Comparison of ENCODE assay signal across 10 cellular contexts in the genomic region with DNA sequence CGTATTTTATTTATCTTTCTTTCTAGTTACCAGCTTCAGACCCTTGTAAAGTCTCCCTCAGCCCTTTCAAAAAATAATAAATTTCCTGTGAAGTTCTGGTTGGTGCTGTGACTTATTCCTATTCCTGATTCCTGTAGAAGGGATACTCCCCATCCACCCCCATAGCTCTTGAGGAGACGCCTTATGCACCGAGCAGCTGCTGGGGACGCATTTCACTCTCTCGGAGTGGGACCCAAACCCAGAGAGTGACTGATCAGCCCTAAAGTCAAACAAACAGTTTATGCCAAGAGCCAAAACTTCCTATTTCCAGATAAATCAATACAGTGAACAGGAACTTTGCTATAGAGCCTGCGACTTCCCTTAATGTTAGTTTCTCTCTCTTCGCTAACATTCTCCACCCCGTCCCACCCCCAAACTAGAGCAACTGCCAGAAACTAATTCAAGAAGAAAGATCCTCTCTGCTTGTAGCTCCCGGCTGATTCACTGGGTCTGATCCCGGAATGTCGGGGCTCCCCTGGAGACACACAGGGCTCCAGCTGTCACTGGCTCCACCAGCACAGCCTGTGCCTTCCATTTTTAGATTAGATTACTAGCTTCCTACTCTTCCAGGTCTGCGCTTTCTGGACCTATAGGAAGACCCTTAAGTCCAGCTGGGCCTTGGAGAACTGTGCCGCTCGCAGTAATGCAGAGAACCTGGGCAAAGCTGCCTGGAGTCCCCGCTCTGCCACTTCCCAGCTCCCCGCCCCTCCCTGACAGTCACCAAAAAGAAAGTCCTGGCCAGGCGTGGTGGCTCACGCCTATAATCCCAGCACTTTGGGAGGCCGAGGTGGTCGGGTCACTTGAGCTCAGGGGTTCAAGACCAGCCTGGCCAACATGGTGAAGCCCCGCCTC. TPM values are rescaled to one million over a fixed set of nuclear protein-coding genes. Genes with fewer than 3 reads are reported as not detected.
DNase-seq lines count a peak whose midpoint lies in the region; ATAC-seq, FAIRE-seq and TF ChIP-seq lines count a peak whose summit lies in the region.
"Had no signal": no experiment of that assay in that cellular context is flagged by ENCODE, and none has a peak within 500 bp of the region (broad histone marks: within the 10 kb centered on the region; RNA-seq: fewer than 3 reads in every experiment).

No MANE protein-coding gene starts in this region.

- H3K4me1 Mint-ChIP-seq in H9 = peaks cover 62 to 63% of the 10 kb centered on the region in 2 experiments

- H2BK20ac ChIP-seq in H9 (ENCODE audit: low read depth, low read length, poor library complexity, severe bottlenecking) = no peak overlapping the region

- H2BK120ac ChIP-seq in H9 (ENCODE audit: low read depth, low read length, poor library complexity, severe bottlenecking) = no peak overlapping the region

- H3K4me3 Mint-ChIP-seq in H9 = no peak overlapping the region

- H3T11ph ChIP-seq in H9 (ENCODE audit: low read length) = no peak overlapping the region

- no peaks in the 10 kb centered on the region for H3K27me3 ChIP-seq in H9 (ENCODE audit: insufficient read depth, low read length)

- H3K4me3 ChIP-seq in kidney (ENCODE audit: low read length in 2 of 2) (no peak overlapping the region), skin epidermis (peak overlapping the region in 1 of 7 experiments; percentile 23)

- no peak overlapping the region for H4K5ac ChIP-seq in H9 (ENCODE audit: insufficient read length, low read depth, low read length)

- H3K27me3 Mint-ChIP-seq in H9 (ENCODE audit: low read depth) = no peaks in the 10 kb centered on the region; the same call in 1 of the 2 replicates

- no peak for ATAC-seq in HG03196 (IDR thresholded peaks at IDR 0.05; ENCODE audit: unreplicated experiment)

- no peak overlapping the region for H3K18ac ChIP-seq in H9 (ENCODE audit: insufficient read length, low read depth, low read length)

- H3K9ac ChIP-seq in H9 (ENCODE audit: extremely low read depth, insufficient read length, low read length) = no peak overlapping the region
- no peak overlapping the region for H3K9ac ChIP-seq in kidney (ENCODE audit: low read length in 2 of 2)

- intact Hi-C loops in kidney (cut with DNase I) = no loop called here

- H3K56ac ChIP-seq in H9 (ENCODE audit: insufficient read length, low read depth, low read length) = no peak overlapping the region

- H3K4me2 ChIP-seq in H9 (ENCODE audit: insufficient read depth, insufficient read length, low read length) = no peak overlapping the region

- no CpG with 5 or more reads among the region's 21 CpGs for WGBS in H9 (ENCODE audit: extremely low coverage, insufficient read length, low lambda C conversion rate)

- H3K23me2 ChIP-seq in H9 (ENCODE audit: insufficient read length, low read depth, low read length, poor library complexity, severe bottlenecking) = peaks cover 4% of the 10 kb centered on the region

- H3K36me3 ChIP-seq in kidney (ENCODE audit: control insufficient read depth in 1 of 2, insufficient read depth in 2 of 2, low read length in 2 of 2) = peaks cover 19 to 33% of the 10 kb centered on the region in 2 donors

- H3K79me1 ChIP-seq in H9 (ENCODE audit: insufficient read depth, low read depth, low read length, poor library complexity, severe bottlenecking) = no peaks in the 10 kb centered on the region

- H3K27ac Mint-ChIP-seq in H9 = peak overlapping the region in 2 of 3 experiments; percentile 51 to 91; a peak in 6 of 7 replicates

- no peak overlapping the region for H4K91ac ChIP-seq in H9 (ENCODE audit: insufficient read length, low read depth, low read length)

- no peaks in the 10 kb centered on the region for H3K9me3 ChIP-seq in H9 (ENCODE audit: control insufficient read depth, low read depth, low read length)
- no peaks in the 10 kb centered on the region for H3K9me3 ChIP-seq in kidney (ENCODE audit: control insufficient read depth in 1 of 2, low read length in 2 of 2)

- H3K4me1 ChIP-seq in H9 (ENCODE audit: insufficient read depth, low read length) (peaks cover 5% of the 10 kb centered on the region; the same call in 1 of the 2 replicates), kidney (ENCODE audit: control insufficient read depth in 1 of 2, insufficient read depth in 1 of 2, low read depth in 1 of 2, low read length in 2 of 2) (peaks cover 10 to 11% of the 10 kb centered on the region in 2 donors)

- H2BK15ac ChIP-seq in H9 (ENCODE audit: low read depth, low read length) = no peak overlapping the region

- no peak for FAIRE-seq in kidney (lab: Jason Lieb, UNC)
- FAIRE-seq: colon had no signal

- TF ChIP-seq CTCF in H9 (conservative IDR thresholded peaks at IDR 0.05) = no peak
- no peak for TF ChIP-seq CTCF in kidney (IDR thresholded peaks at IDR 0.05; ENCODE audit: borderline replicate concordance, extremely low read depth, insufficient read depth)

- no peaks in the 10 kb centered on the region for H4K20me1 ChIP-seq in H9 (ENCODE audit: control insufficient read depth, insufficient read depth, insufficient read length)

- no peak overlapping the region for H2BK12ac ChIP-seq in H9 (ENCODE audit: insufficient read length, low read depth, low read length)

- H2AFZ ChIP-seq in H9 (ENCODE audit: low read length) = no peak overlapping the region

- no peaks in the 10 kb centered on the region for H3K9me3 Mint-ChIP-seq in H9

- H3K23ac ChIP-seq in H9 (ENCODE audit: insufficient read length, low read depth, low read length) = no peak overlapping the region

- H4K8ac ChIP-seq in H9 (replicated peaks; ENCODE audit: insufficient read length, low read depth, low read length) = no peak overlapping the region

- H3K36me3 Mint-ChIP-seq in H9 (ENCODE audit: insufficient read depth in 1 of 3, low read depth in 3 of 3) = peaks cover 14 to 51% (median 42%) of the 10 kb centered on the region in 3 experiments; a peak in 6 of 7 replicates

- DNase-seq in H9 (peak; percentile 21), caudate nucleus (lab: John Stamatoyannopoulos, UW) (peak in 25 of 61 donors; percentile 19 to 71 (median 42)), kidney (peak; percentile 80), NCI-H1694 treated with DMSO at 0.1 percent for 48 hours (lab: John Stamatoyannopoulos, UW) (no peak), dermis blood vessel endothelial cell (no peak), EL (no peak)
- DNase-seq: NCI-H526 treated with DMSO at 0.1 percent for 48 hours had no signal

- H2AK5ac ChIP-seq in H9 (ENCODE audit: insufficient read length, low read length) = no peak overlapping the region

- H3K79me2 ChIP-seq in H9 (ENCODE audit: insufficient read depth, low read length) = no peaks in the 10 kb centered on the region

- no peak overlapping the region for H2BK5ac ChIP-seq in H9 (ENCODE audit: insufficient read length, low read length)

- H3K27ac ChIP-seq in H9 (ENCODE audit: insufficient read length, low read depth, low read length) (no peak overlapping the region), caudate nucleus (ENCODE audit: low read depth, low read length) (peak overlapping the region; percentile 44), kidney (ENCODE audit: low read depth in 2 of 2, low read length in 2 of 2) (peak overlapping the region in 1 of 2 donors; percentile 70), skin epidermis (peak overlapping the region in 18 of 21 experiments; percentile 14 to 74 (median 62))

- H3K14ac ChIP-seq in H9 (ENCODE audit: insufficient read depth, low read length) = 0 out of 2 replicates have a peak overlapping the region, but pooled peaks have one; percentile 10

- H3K4ac ChIP-seq in H9 (ENCODE audit: low read depth, low read length) = no peak overlapping the region

RNA-seq across cellular contexts. Expression of gene KLHL25, which starts 45.2 kb away (rescaled TPM):
- 18.2 and 18.4 TPM in 2 replicates for total RNA-seq in H9 (2021)
- total RNA-seq in kidney = 8.4 TPM
- polyA plus RNA-seq in kidney (ENCODE audit: insufficient read depth, low read depth, low replicate concordance) = 5.3 TPM
- total RNA-seq in dermis blood vessel endothelial cell = 5.4 and 7.9 TPM in 2 replicates

Comparison
In these comparisons a context has a peak if more than half of its experiments do, and no peak if none do; other contexts are left out.
1. DNase-seq: peak in H9 (single experiment) and kidney (single experiment); none in NCI-H1694 treated with DMSO at 0.1 percent for 48 hours (single experiment), dermis blood vessel endothelial cell (single experiment) and EL (single experiment).